In genomic region chr9:77224750-77225312, GRCh38 we compare ENCODE assay signal across 23 cellular contexts. TPM values are rescaled to one million over a fixed set of nuclear protein-coding genes. Genes with fewer than 3 reads are reported as not detected.
DNase-seq lines count a peak whose midpoint lies in the region; ATAC-seq and TF ChIP-seq lines count a peak whose summit lies in the region.
"Had no signal": no experiment of that assay in that cellular context is flagged by ENCODE, and none has a peak within 500 bp of the region (broad histone marks: within the 10 kb centered on the region; RNA-seq: fewer than 3 reads in every experiment).

No MANE protein-coding gene starts in this region.

- H2AFZ ChIP-seq in GM23248 (no peak overlapping the region), fibroblast of lung (ENCODE audit: low read length) (no peak overlapping the region)

- ATAC-seq in RWPE2 (ENCODE audit: low read depth), result peak; percentile 38; the same call in 1 of the 3 replicates
- ATAC-seq: pancreas; stimulated activated naive CD8-positive, alpha-beta T cell treated with anti-CD3 and anti-CD28 coated beads, Interleukin-15, amount 100 ng/mL, for 72 hours had no signal

- WGBS in GM23248 (ENCODE audit: low coverage in 1 of 2, low lambda C conversion rate in 2 of 2, missing lambda C conversion rate in 2 of 2), 2 experiments, result 58 to 60% methylated on average over 5 of the region's 5 CpGs

- H3K9ac ChIP-seq in GM23248 (no peak overlapping the region), fibroblast of lung (ENCODE audit: insufficient read depth, low read length) (no peak overlapping the region)
- H3K9ac ChIP-seq: KMS-11 had no signal

- no peak overlapping the region for H3K4me3 ChIP-seq in GM23248
- no peak overlapping the region for H3K4me3 ChIP-seq in RWPE2 (ENCODE audit: severe bottlenecking)
- no peak overlapping the region for H3K4me3 ChIP-seq in fibroblast of lung (replicated peaks in 1 of 4; ENCODE audit: control extremely low read depth in 1 of 4, insufficient read depth in 1 of 4, low read depth in 3 of 4, low read length in 4 of 4)
- H3K4me3 ChIP-seq: lung, pancreas, Peyer's patch had no signal

- CTCF ChIA-PET in GM10248 (lab: Yijun Ruan, JAX), result interaction anchor here (1.4 to 1.6 kb wide), 2 partner anchors 9 to 15 kb away, joined by 4 to 6 read pairs; no protein-coding TSS in a partner anchor

- H3K27ac ChIP-seq in GM23248 (no peak overlapping the region), RWPE2 (ENCODE audit: poor library complexity, severe bottlenecking) (no peak overlapping the region), fibroblast of lung (ENCODE audit: insufficient read depth, low read length) (no peak overlapping the region)
- H3K27ac ChIP-seq: HL-60, KMS-11, pancreas, Peyer's patch had no signal

- H3K9me3 ChIP-seq in GM23248 (ENCODE audit: low read depth) (no peaks in the 10 kb centered on the region), RWPE2 (ENCODE audit: severe bottlenecking) (no peaks in the 10 kb centered on the region), fibroblast of lung (ENCODE audit: control insufficient read depth, insufficient read depth, low read depth, low read length) (no peaks in the 10 kb centered on the region)
- H3K9me3 ChIP-seq: pancreas, Peyer's patch had no signal

- H4K20me1 ChIP-seq in GM23248 (ENCODE audit: insufficient read depth) (no peaks in the 10 kb centered on the region), fibroblast of lung (ENCODE audit: control insufficient read depth, extremely low read depth, insufficient read depth, low read length) (no peaks in the 10 kb centered on the region)

- peak; percentile 47 for DNase-seq in A172 (ENCODE audit: low spot score)
- DNase-seq in GM23248, result peak; percentile 56
- DNase-seq in RWPE2 (ENCODE audit: low spot score), result no peak
- DNase-seq in fibroblast of lung (ENCODE audit: low read depth in 2 of 2), result peak; percentile 38 to 60
- no peak for DNase-seq in mesenteric fat pad (ENCODE audit: low spot score)
- DNase-seq in GM10248 (ENCODE audit: extremely low spot score), result no peak
- no peak for DNase-seq in retina
- DNase-seq in NCI-H2029 (lab: John Stamatoyannopoulos, UW), result no peak
- DNase-seq: activated CD4-positive, alpha-beta T cell treated with anti-CD3 and anti-CD28 coated beads, Interleukin-2, amount 10 ng/mL, durations not matched to agents 7 days and 5 days; activated CD8-positive, alpha-beta memory T cell treated with anti-CD3 and anti-CD28 coated beads, Interleukin-2, amount 50 U/mL, for 4 hours; activated effector memory CD4-positive, alpha-beta T cell treated with anti-CD3 and anti-CD28 coated beads, Interleukin-2, amount 50 U/mL, for 16 hours; CD4-positive, alpha-beta memory T cell; DMS53; endodermal cell; GOT3; naive B cell; NCI-H1436; pancreas; Peyer's patch; stimulated activated naive CD8-positive, alpha-beta T cell treated with anti-CD3 and anti-CD28 coated beads, Interleukin-15, amount 100 ng/mL, for 72 hours had no signal

- TF ChIP-seq CTCF in RWPE2 (IDR thresholded peaks at IDR 0.05; ENCODE audit: poor library complexity, severe bottlenecking), result no peak
- no peak for TF ChIP-seq CTCF in fibroblast of lung (conservative IDR thresholded peaks at IDR 0.05 in 1 of 2, IDR thresholded peaks at IDR 0.05 in 1 of 2; ENCODE audit: low read depth in 1 of 2, low read length in 2 of 2)
- no peak for TF ChIP-seq CTCF in GM10248 (IDR thresholded peaks at IDR 0.05; ENCODE audit: control extremely low read depth, extremely low read depth, low read depth, missing control alignments)

- no peaks in the 10 kb centered on the region for H3K79me2 ChIP-seq in GM23248 (ENCODE audit: insufficient read depth)
- H3K79me2 ChIP-seq in fibroblast of lung (ENCODE audit: control insufficient read depth, insufficient read depth, low read length), result no peaks in the 10 kb centered on the region

- H3K27me3 ChIP-seq in GM23248 (replicated peaks; ENCODE audit: insufficient read depth), result no peaks in the 10 kb centered on the region
- no peaks in the 10 kb centered on the region for H3K27me3 ChIP-seq in RWPE2 (ENCODE audit: insufficient read depth, poor library complexity, severe bottlenecking)
- no peaks in the 10 kb centered on the region for H3K27me3 ChIP-seq in fibroblast of lung (ENCODE audit: control insufficient read depth, insufficient read depth, low read length)
- H3K27me3 ChIP-seq: pancreas, Peyer's patch had no signal

- in situ Hi-C loops in GM23248 (cut with MboI), result no loop called here

- H3K36me3 ChIP-seq in GM23248 (ENCODE audit: low read depth), result no peaks in the 10 kb centered on the region; the same call in 1 of the 2 replicates
- peaks cover 56% of the 10 kb centered on the region for H3K36me3 ChIP-seq in RWPE2 (ENCODE audit: low read depth)
- no peaks in the 10 kb centered on the region for H3K36me3 ChIP-seq in fibroblast of lung (ENCODE audit: control insufficient read depth, insufficient read depth, low read length)

- H3K4me2 ChIP-seq in GM23248 (ENCODE audit: unreplicated experiment), result no peak overlapping the region
- H3K4me2 ChIP-seq in fibroblast of lung (ENCODE audit: extremely low read depth, insufficient read depth, low read length), result no peak overlapping the region
- H3K4me2 ChIP-seq: KMS-11 had no signal

- H3K4me1 ChIP-seq in GM23248 (ENCODE audit: insufficient read depth) (peaks cover 11% of the 10 kb centered on the region), RWPE2 (ENCODE audit: insufficient read depth, poor library complexity, severe bottlenecking) (no peaks in the 10 kb centered on the region), fibroblast of lung (ENCODE audit: control insufficient read depth, extremely low read depth, insufficient read depth, low read length) (no peaks in the 10 kb centered on the region)
- H3K4me1 ChIP-seq: pancreas, Peyer's patch had no signal

- POLR2A ChIA-PET in GM10248 (lab: Yijun Ruan, JAX), result no interaction called here

- peaks cover 10% of the 10 kb centered on the region; the same call in 1 of the 2 replicates for H3F3A ChIP-seq in GM23248 (ENCODE audit: insufficient read depth)

- no peaks in the 10 kb centered on the region for H3K9me2 ChIP-seq in GM23248 (ENCODE audit: insufficient read depth)

RNA-seq across cellular contexts. Expression of gene VPS13A, which starts 47.5 kb away (rescaled TPM):
- total RNA-seq in A172 (2014; rRNA removed; shearing (Covaris generic)), result 29.4 and 40.9 TPM in 2 replicates
- 15.8 and 19.9 TPM in 2 replicates for total RNA-seq in GM23248 (2014; rRNA removed; shearing (Covaris generic))
- polyA plus RNA-seq in GM23248 (2016; fragmentation: Nextera tagmentation; extraction: Ambion mirVana) (4.2 and 8.9 TPM in 2 replicates), fibroblast of lung (11.8 and 12.8 TPM in 2 replicates)
- total RNA-seq in fibroblast of lung (27.2 and 39.3 TPM in 2 replicates), mesenteric fat pad (26.8 TPM)
- 8.0 and 8.9 TPM in 2 replicates for polyA plus RNA-seq in fibroblast of lung (2012)
- 0.93 and 1.4 TPM in 2 replicates for polyA minus RNA-seq in fibroblast of lung (ENCODE audit: low replicate concordance)

Comparison
In these comparisons a context has a peak if more than half of its experiments do, and no peak if none do; other contexts are left out.
1. DNase-seq: peak in A172 (single experiment), GM23248 (single experiment) and fibroblast of lung (2 of 2); none in RWPE2 (single experiment), mesenteric fat pad (single experiment), GM10248 (single experiment), retina (single experiment) and NCI-H2029 (single experiment).